10 cellular contexts compared by ENCODE assay signal in genomic region chr2:236538242-236538641, GRCh38. TPM values are rescaled to one million over a fixed set of nuclear protein-coding genes. Genes with fewer than 3 reads are reported as not detected.
DNase-seq lines count a peak whose midpoint lies in the region; ATAC-seq and TF ChIP-seq lines count a peak whose summit lies in the region.
"Had no signal": no experiment of that assay in that cellular context is flagged by ENCODE, and none has a peak within 500 bp of the region (broad histone marks: within the 10 kb centered on the region; RNA-seq: fewer than 3 reads in every experiment).

No MANE protein-coding gene starts in this region.

- peak overlapping the region; percentile 37 for H3K4me3 ChIP-seq in GM12875 (ENCODE audit: low read depth, low read length)

- intact Hi-C loops in left ventricle myocardium superior (cut with micrococcal nuclease) = no loop called here

- peak; percentile 15 for DNase-seq in T-helper 2 cell treated with Interferon-gamma antibody and Interleukin-4, amounts not matched to agents 5 μg/mL and 100 μg/mL, for 36 hours (ENCODE audit: low spot score)
- DNase-seq in omental fat pad (ENCODE audit: low spot score) (no peak), left ventricle myocardium superior (no peak), midbrain (lab: John Stamatoyannopoulos, UW) (no peak), NCI-H1092 (lab: John Stamatoyannopoulos, UW) (no peak), NCI-H446 treated with DMSO at 0.1 percent for 48 hours (lab: John Stamatoyannopoulos, UW) (no peak)
- DNase-seq: nucleus accumbens; stimulated activated CD4-positive, alpha-beta T cell treated with anti-CD3 and anti-CD28 coated beads, Interleukin-1b, Interleukin-23, amount 100 ng/mL, for 48 hours had no signal

- no peak for TF ChIP-seq CTCF in GM12875 (IDR thresholded peaks at IDR 0.05; ENCODE audit: borderline replicate concordance, insufficient read depth, low read depth, low read length)
- no peak for TF ChIP-seq CTCF in omental fat pad (IDR thresholded peaks at IDR 0.05)

- peaks cover 40% of the 10 kb centered on the region for H3K36me3 Mint-ChIP-seq in T-helper 2 cell treated with Interferon-gamma antibody and Interleukin-4, amounts not matched to agents 5 μg/mL and 100 μg/mL, for 36 hours (ENCODE audit: low read depth)

- H3K9me3 Mint-ChIP-seq in T-helper 2 cell treated with Interferon-gamma antibody and Interleukin-4, amounts not matched to agents 5 μg/mL and 100 μg/mL, for 36 hours = peaks cover 8% of the 10 kb centered on the region

- peaks cover 66% of the 10 kb centered on the region for H3K4me1 Mint-ChIP-seq in T-helper 2 cell treated with Interferon-gamma antibody and Interleukin-4, amounts not matched to agents 5 μg/mL and 100 μg/mL, for 36 hours (ENCODE audit: low read depth)

- no peaks in the 10 kb centered on the region for H3K27me3 Mint-ChIP-seq in T-helper 2 cell treated with Interferon-gamma antibody and Interleukin-4, amounts not matched to agents 5 μg/mL and 100 μg/mL, for 36 hours (ENCODE audit: low read depth)

- H3K4me3 Mint-ChIP-seq in T-helper 2 cell treated with Interferon-gamma antibody and Interleukin-4, amounts not matched to agents 5 μg/mL and 100 μg/mL, for 36 hours = peak overlapping the region; percentile 100

- peak; percentile 50 for ATAC-seq in GM21786 (IDR thresholded peaks at IDR 0.05; ENCODE audit: unreplicated experiment)
- ATAC-seq in omental fat pad (ENCODE audit: low FRiP score) = peak; percentile 5
- ATAC-seq in left ventricle myocardium superior = no peak

- peak overlapping the region; percentile 68 for H3K27ac Mint-ChIP-seq in T-helper 2 cell treated with Interferon-gamma antibody and Interleukin-4, amounts not matched to agents 5 μg/mL and 100 μg/mL, for 36 hours

RNA-seq across cellular contexts. Expression of gene ACKR3, which starts 31.4 kb away (rescaled TPM):
- 100 to 1,000 TPM in 1 of 4 donors, 10 to 100 TPM in 3; 22.9 to 115 (median 64.6) TPM for total RNA-seq in omental fat pad
- total RNA-seq in left ventricle myocardium superior = 25.4 TPM
